In genomic region chr5:128407956-128408355, GRCh38 we compare ENCODE assay signal across 20 cellular contexts.
"Had no signal": no experiment of that assay in that cellular context is flagged by ENCODE, and none has a peak within 500 bp of the region (broad histone marks: within the 10 kb centered on the region; RNA-seq: fewer than 3 reads in every experiment).

No MANE protein-coding gene starts in this region.

- H3K27ac Mint-ChIP-seq: activated CD4-positive, alpha-beta memory T cell treated with anti-CD3 and anti-CD28 coated beads, Interleukin-2, amount 10 ng/mL, durations not matched to agents 7 days and 5 days; activated CD4-positive, alpha-beta T cell treated with anti-CD3 and anti-CD28 coated beads for 36 hours; activated naive CD8-positive, alpha-beta T cell treated with anti-CD3 and anti-CD28 coated beads, Interleukin-2, amount 10 ng/mL, durations not matched to agents 7 days and 5 days had no signal

- DNase-seq: activated CD4-positive, alpha-beta memory T cell treated with anti-CD3 and anti-CD28 coated beads, Interleukin-2, amount 10 ng/mL, durations not matched to agents 7 days and 5 days; activated CD4-positive, alpha-beta T cell treated with anti-CD3 and anti-CD28 coated beads for 36 hours; activated CD4-positive, alpha-beta T cell treated with anti-CD3 and anti-CD28 coated beads, Interleukin-2, amount 50 U/mL, for 1 hour; activated naive CD4-positive, alpha-beta T cell treated with anti-CD3 and anti-CD28 coated beads, Interleukin-2, amount 50 U/mL, for 16 hours; activated naive CD8-positive, alpha-beta T cell treated with anti-CD3 and anti-CD28 coated beads, Interleukin-2, amount 10 ng/mL, durations not matched to agents 7 days and 5 days; adrenal gland; aorta; MV-4-11; NCI-H1092 treated with DMSO at 0.1 percent for 48 hours; NCI-H1417 treated with DMSO at 0.1 percent for 48 hours; NCI-H1694; NCI-H2029 treated with DMSO at 0.1 percent for 48 hours; NCI-H345; NCI-H510A; NCI-H526 treated with DMSO at 0.1 percent for 48 hours; RPMI8226; T-helper 1 cell; WERI-Rb-1 had no signal

- H3K4me3 ChIP-seq: adrenal gland, breast epithelium, SK-N-MC had no signal

- H3K27me3 Mint-ChIP-seq: activated CD4-positive, alpha-beta memory T cell treated with anti-CD3 and anti-CD28 coated beads, Interleukin-2, amount 10 ng/mL, durations not matched to agents 7 days and 5 days; activated CD4-positive, alpha-beta T cell treated with anti-CD3 and anti-CD28 coated beads for 36 hours; activated naive CD8-positive, alpha-beta T cell treated with anti-CD3 and anti-CD28 coated beads, Interleukin-2, amount 10 ng/mL, durations not matched to agents 7 days and 5 days had no signal

- H3K4me1 Mint-ChIP-seq: activated CD4-positive, alpha-beta memory T cell treated with anti-CD3 and anti-CD28 coated beads, Interleukin-2, amount 10 ng/mL, durations not matched to agents 7 days and 5 days; activated CD4-positive, alpha-beta T cell treated with anti-CD3 and anti-CD28 coated beads for 36 hours; activated naive CD8-positive, alpha-beta T cell treated with anti-CD3 and anti-CD28 coated beads, Interleukin-2, amount 10 ng/mL, durations not matched to agents 7 days and 5 days had no signal

- H3K4me3 Mint-ChIP-seq: activated CD4-positive, alpha-beta memory T cell treated with anti-CD3 and anti-CD28 coated beads, Interleukin-2, amount 10 ng/mL, durations not matched to agents 7 days and 5 days; activated CD4-positive, alpha-beta T cell treated with anti-CD3 and anti-CD28 coated beads for 36 hours; activated naive CD8-positive, alpha-beta T cell treated with anti-CD3 and anti-CD28 coated beads, Interleukin-2, amount 10 ng/mL, durations not matched to agents 7 days and 5 days had no signal

- H3K36me3 Mint-ChIP-seq: activated naive CD8-positive, alpha-beta T cell treated with anti-CD3 and anti-CD28 coated beads, Interleukin-2, amount 10 ng/mL, durations not matched to agents 7 days and 5 days had no signal

- H3K9me3 Mint-ChIP-seq: activated CD4-positive, alpha-beta memory T cell treated with anti-CD3 and anti-CD28 coated beads, Interleukin-2, amount 10 ng/mL, durations not matched to agents 7 days and 5 days; activated naive CD8-positive, alpha-beta T cell treated with anti-CD3 and anti-CD28 coated beads, Interleukin-2, amount 10 ng/mL, durations not matched to agents 7 days and 5 days had no signal
